ENCODE assay signal across 15 cellular contexts in the genomic region with DNA sequence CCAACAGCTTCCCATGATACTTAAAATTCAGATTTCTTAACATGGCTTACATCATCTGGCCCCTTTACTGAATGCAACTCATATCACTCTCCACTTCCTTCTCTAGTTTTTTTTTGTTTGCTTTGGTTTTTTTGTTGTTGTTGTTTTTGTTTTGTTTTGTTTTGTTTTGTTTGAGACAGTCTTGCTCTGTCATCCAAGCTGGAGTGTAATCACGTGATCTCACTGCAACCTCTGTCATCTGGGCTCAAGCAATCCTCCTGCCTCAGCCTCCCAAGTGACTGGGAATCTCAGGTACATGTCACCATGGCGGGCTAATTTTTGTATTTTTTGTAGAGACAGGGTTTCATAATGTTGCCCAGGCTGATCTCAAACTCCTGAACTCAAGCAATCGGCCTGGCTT. TPM values are rescaled to one million over a fixed set of nuclear protein-coding genes. Genes with fewer than 3 reads are reported as not detected.
DNase-seq lines count a peak whose midpoint lies in the region; ATAC-seq and TF ChIP-seq lines count a peak whose summit lies in the region.
"Had no signal": no experiment of that assay in that cellular context is flagged by ENCODE, and none has a peak within 500 bp of the region (broad histone marks: within the 10 kb centered on the region; RNA-seq: fewer than 3 reads in every experiment).

No MANE protein-coding gene starts in this region.

- H3K4me1 ChIP-seq in ascending aorta = no peaks in the 10 kb centered on the region
- H3K4me1 ChIP-seq: BLaER1 treated with 17β-estradiol and CSF1 and Interleukin-3, amounts not matched to agents 10 nM and 100 nM had no signal

- no peak for TF ChIP-seq CTCF in ascending aorta (IDR thresholded peaks at IDR 0.05)

- H3K9me3 Mint-ChIP-seq in activated naive CD8-positive, alpha-beta T cell treated with anti-CD3 and anti-CD28 coated beads, Interleukin-2, amount 10 ng/mL, durations not matched to agents 7 days and 5 days = no peaks in the 10 kb centered on the region
- H3K9me3 Mint-ChIP-seq in activated naive CD8-positive, alpha-beta T cell treated with anti-CD3 and anti-CD28 coated beads, Interleukin-2, amount 50 U/mL, for 24 hours = no peaks in the 10 kb centered on the region
- H3K9me3 Mint-ChIP-seq: CD4-positive, alpha-beta memory T cell; H9 had no signal

- H3K9me3 ChIP-seq in T-helper 17 cell (ENCODE audit: control insufficient read depth, low read length, poor library complexity, severe bottlenecking) (no peaks in the 10 kb centered on the region), ascending aorta (no peaks in the 10 kb centered on the region)

- H3K27me3 Mint-ChIP-seq in activated naive CD8-positive, alpha-beta T cell treated with anti-CD3 and anti-CD28 coated beads, Interleukin-2, amount 10 ng/mL, durations not matched to agents 7 days and 5 days = no peaks in the 10 kb centered on the region
- no peaks in the 10 kb centered on the region for H3K27me3 Mint-ChIP-seq in activated naive CD8-positive, alpha-beta T cell treated with anti-CD3 and anti-CD28 coated beads, Interleukin-2, amount 50 U/mL, for 24 hours
- H3K27me3 Mint-ChIP-seq in T-helper 17 cell = no peaks in the 10 kb centered on the region
- H3K27me3 Mint-ChIP-seq: CD4-positive, alpha-beta memory T cell had no signal

- peaks cover 36 to 62% of the 10 kb centered on the region in 2 donors for H3K36me3 ChIP-seq in ascending aorta

- peak; percentile 20 for DNase-seq in SIG-M5 treated with dmso at 0.1 percent for 504 hours (lab: John Stamatoyannopoulos, UW; ENCODE audit: unreplicated experiment)
- no peak for DNase-seq in SIG-M5 (lab: John Stamatoyannopoulos, UW)
- no peak for DNase-seq in activated naive CD8-positive, alpha-beta T cell treated with anti-CD3 and anti-CD28 coated beads, Interleukin-2, amount 10 ng/mL, durations not matched to agents 7 days and 5 days
- no peak for DNase-seq in activated naive CD8-positive, alpha-beta T cell treated with anti-CD3 and anti-CD28 coated beads, Interleukin-2, amount 50 U/mL, for 24 hours
- DNase-seq in T-helper 17 cell = no peak
- DNase-seq in ascending aorta (ENCODE audit: low spot score in 2 of 2) = no peak
- DNase-seq: ACHN; CD4-positive, alpha-beta memory T cell; DMS79; GOT3; H9 had no signal

- intact Hi-C loops in ascending aorta (cut with DNase I) = no loop called here

- no peak overlapping the region for H3K27ac ChIP-seq in ascending aorta

- peak overlapping the region; percentile 6 for H3K4me3 Mint-ChIP-seq in activated naive CD8-positive, alpha-beta T cell treated with anti-CD3 and anti-CD28 coated beads, Interleukin-2, amount 10 ng/mL, durations not matched to agents 7 days and 5 days
- H3K4me3 Mint-ChIP-seq in activated naive CD8-positive, alpha-beta T cell treated with anti-CD3 and anti-CD28 coated beads, Interleukin-2, amount 50 U/mL, for 24 hours = no peak overlapping the region
- H3K4me3 Mint-ChIP-seq in T-helper 17 cell = no peak overlapping the region
- H3K4me3 Mint-ChIP-seq: H9 had no signal

- peaks cover 5% of the 10 kb centered on the region for H3K4me1 Mint-ChIP-seq in activated naive CD8-positive, alpha-beta T cell treated with anti-CD3 and anti-CD28 coated beads, Interleukin-2, amount 10 ng/mL, durations not matched to agents 7 days and 5 days
- H3K4me1 Mint-ChIP-seq in activated naive CD8-positive, alpha-beta T cell treated with anti-CD3 and anti-CD28 coated beads, Interleukin-2, amount 50 U/mL, for 24 hours = peaks cover 4% of the 10 kb centered on the region
- peaks cover 4% of the 10 kb centered on the region for H3K4me1 Mint-ChIP-seq in T-helper 17 cell
- H3K4me1 Mint-ChIP-seq: H9 had no signal

- POLR2A ChIA-PET in activated naive CD8-positive, alpha-beta T cell treated with anti-CD3 and anti-CD28 coated beads, Interleukin-2, amount 10 ng/mL, durations not matched to agents 7 days and 5 days (lab: Charles Lee) = interaction anchor here (0.9 kb wide), 1 partner anchor 10 kb away, joined by 3 read pairs; no protein-coding TSS in a partner anchor

- no peak overlapping the region for H3K4me3 ChIP-seq in ascending aorta
- H3K4me3 ChIP-seq: BLaER1 treated with 17β-estradiol and CSF1 and Interleukin-3, amounts not matched to agents 10 nM and 100 nM; GM12878 had no signal

- H3K36me3 Mint-ChIP-seq in activated naive CD8-positive, alpha-beta T cell treated with anti-CD3 and anti-CD28 coated beads, Interleukin-2, amount 10 ng/mL, durations not matched to agents 7 days and 5 days = peaks cover 15% of the 10 kb centered on the region
- peaks cover 12% of the 10 kb centered on the region for H3K36me3 Mint-ChIP-seq in activated naive CD8-positive, alpha-beta T cell treated with anti-CD3 and anti-CD28 coated beads, Interleukin-2, amount 50 U/mL, for 24 hours (ENCODE audit: low read depth)
- peaks cover 6% of the 10 kb centered on the region for H3K36me3 Mint-ChIP-seq in T-helper 17 cell (ENCODE audit: low read depth)

- no peak overlapping the region for H3K27ac Mint-ChIP-seq in activated naive CD8-positive, alpha-beta T cell treated with anti-CD3 and anti-CD28 coated beads, Interleukin-2, amount 10 ng/mL, durations not matched to agents 7 days and 5 days
- H3K27ac Mint-ChIP-seq in activated naive CD8-positive, alpha-beta T cell treated with anti-CD3 and anti-CD28 coated beads, Interleukin-2, amount 50 U/mL, for 24 hours = no peak overlapping the region
- peak overlapping the region; percentile 21 for H3K27ac Mint-ChIP-seq in T-helper 17 cell
- H3K27ac Mint-ChIP-seq: CD4-positive, alpha-beta memory T cell; H9 had no signal

- ATAC-seq in activated naive CD8-positive, alpha-beta T cell treated with anti-CD3 and anti-CD28 coated beads, Interleukin-2, amount 10 ng/mL, durations not matched to agents 7 days and 5 days (ENCODE audit: low read depth) = no peak
- ATAC-seq in activated naive CD8-positive, alpha-beta T cell treated with anti-CD3 and anti-CD28 coated beads, Interleukin-2, amount 50 U/mL, for 24 hours = no peak
- ATAC-seq in T-helper 17 cell (no peak), HG03457 (IDR thresholded peaks at IDR 0.05; ENCODE audit: unreplicated experiment) (no peak), GM21723 (IDR thresholded peaks at IDR 0.05; ENCODE audit: unreplicated experiment) (no peak)
- ATAC-seq: GM12878 had no signal

- H3K27me3 ChIP-seq in ascending aorta = no peaks in the 10 kb centered on the region
- H3K27me3 ChIP-seq: BLaER1 treated with 17β-estradiol and CSF1 and Interleukin-3, amounts not matched to agents 10 nM and 100 nM had no signal

RNA-seq across cellular contexts. Expression of gene CPLANE1, which starts 41.4 kb away (rescaled TPM):
- 10 to 100 TPM in 1 of 2 experiments, 1 to 10 TPM in 1; 7.0 to 10.3 TPM for total RNA-seq in activated naive CD8-positive, alpha-beta T cell treated with anti-CD3 and anti-CD28 coated beads, Interleukin-2, amount 10 ng/mL, durations not matched to agents 7 days and 5 days
- total RNA-seq in T-helper 17 cell (1 to 10 TPM; 6.0 to 8.4 TPM), ascending aorta (13.1 TPM)
